ENCODE assay signal across 28 cellular contexts in the genomic region with DNA sequence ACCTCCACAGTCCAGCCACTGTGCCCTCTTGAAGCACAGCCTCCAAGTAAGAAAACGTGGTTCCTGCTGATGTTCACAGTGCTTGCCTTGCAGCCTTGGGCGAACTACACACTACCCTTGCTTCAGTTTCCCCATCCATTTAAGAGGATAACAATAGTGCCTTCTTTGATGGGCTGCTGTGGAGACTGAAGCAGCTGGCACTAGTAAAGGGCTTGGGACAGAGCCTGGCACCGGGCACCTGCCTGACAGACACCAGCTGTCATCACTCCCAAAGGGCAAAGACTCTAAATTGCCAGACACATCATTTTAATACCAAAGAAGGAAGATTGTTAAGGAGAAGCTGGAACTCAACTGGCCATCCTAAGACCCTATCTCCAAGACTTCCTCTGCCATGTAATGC. TPM values are rescaled to one million over a fixed set of nuclear protein-coding genes. Genes with fewer than 3 reads are reported as not detected.
"Had no signal": no experiment of that assay in that cellular context is flagged by ENCODE, and none has a peak within 500 bp of the region (broad histone marks: within the 10 kb centered on the region; RNA-seq: fewer than 3 reads in every experiment).

No MANE protein-coding gene starts in this region.

- H3K36me3 ChIP-seq: ascending aorta, brain microvascular endothelial cell, esophagus squamous epithelium, gastroesophageal sphincter, heart right ventricle, left lung, pancreas, tibial nerve had no signal

- DNase-seq: activated CD8-positive, alpha-beta memory T cell treated with anti-CD3 and anti-CD28 coated beads for 24 hours; activated CD8-positive, alpha-beta memory T cell treated with anti-CD3 and anti-CD28 coated beads, Interleukin-2, amount 50 U/mL, for 4 hours; activated T-cell treated with anti-CD3 and anti-CD28 coated beads, Interleukin-2, amount 50 U/mL, for 24 hours; brain microvascular endothelial cell; central memory CD4-positive, alpha-beta T cell; endodermal cell; esophagus squamous epithelium; heart right ventricle; left lung; natural killer cell; pancreas; right cardiac atrium; stimulated activated CD4-positive, alpha-beta T cell treated with anti-CD3 and anti-CD28 coated beads, Interleukin-12 subunit alpha, Interleukin-12 subunit beta, amount 100 ng/mL, for 4 hours; stimulated activated CD4-positive, alpha-beta T cell treated with anti-CD3 and anti-CD28 coated beads, Interleukin-4, amount 100 ng/mL, for 4 hours; stimulated activated naive CD8-positive, alpha-beta T cell treated with anti-CD3 and anti-CD28 coated beads, Interleukin-15, Interleukin-2, amounts not matched to agents 100 U/mL and 50 U/mL, for 24 hours; T-helper 9 cell had no signal

- H3K27me3 ChIP-seq: ascending aorta, brain microvascular endothelial cell, esophagus squamous epithelium, pancreas, tibial nerve had no signal

- H3K9me3 ChIP-seq: ascending aorta, esophagus squamous epithelium, gastroesophageal sphincter, heart right ventricle, pancreas, tibial nerve had no signal

- H3K4me1 ChIP-seq: ascending aorta, gastroesophageal sphincter, heart right ventricle, left lung, pancreas, tibial nerve had no signal

- H3K27ac ChIP-seq: ascending aorta, brain microvascular endothelial cell, esophagus squamous epithelium, gastroesophageal sphincter, heart right ventricle, left lung, pancreas, tibial nerve had no signal

- ATAC-seq: activated naive CD4-positive, alpha-beta T cell treated with anti-CD3 and anti-CD28 coated beads, Interleukin-2, amount 50 U/mL, for 72 hours; activated T-helper 17 cell treated with anti-CD3 and anti-CD28 coated beads, Interleukin-2, amount 50 U/mL, for 72 hours; gastroesophageal sphincter; heart right ventricle; left lung; natural killer cell; pancreas; right cardiac atrium; stimulated activated naive CD8-positive, alpha-beta T cell treated with anti-CD3 and anti-CD28 coated beads, Interleukin-15, Interleukin-2, amounts not matched to agents 100 U/mL and 50 U/mL, for 24 hours; WTC11 had no signal

- H3K4me3 ChIP-seq: ascending aorta, esophagus squamous epithelium, gastroesophageal sphincter, heart right ventricle, left lung, pancreas, tibial nerve had no signal

RNA-seq across cellular contexts. Expression of gene C10orf90, which starts 3.1 kb away (rescaled TPM):
- total RNA-seq: activated naive CD4-positive, alpha-beta T cell treated with anti-CD3 and anti-CD28 coated beads, Interleukin-2, amount 50 U/mL, for 72 hours; ascending aorta; gastroesophageal sphincter; kidney epithelial cell; left lung; lung microvascular endothelial cell; mesothelial cell of epicardium; natural killer cell; pulmonary artery endothelial cell; T-helper 1 cell treated with Interleukin-12 subunit alpha and Interleukin-12 subunit beta and Interleukin-4 antibody, amounts not matched to agents 30 ng/mL and 1 ng/mL, for 36 hours; tibial nerve had no signal
- polyA plus RNA-seq: pancreas, right cardiac atrium, urinary bladder had no signal
